ENCODE assay signal across 1 cellular context in the genomic region with DNA sequence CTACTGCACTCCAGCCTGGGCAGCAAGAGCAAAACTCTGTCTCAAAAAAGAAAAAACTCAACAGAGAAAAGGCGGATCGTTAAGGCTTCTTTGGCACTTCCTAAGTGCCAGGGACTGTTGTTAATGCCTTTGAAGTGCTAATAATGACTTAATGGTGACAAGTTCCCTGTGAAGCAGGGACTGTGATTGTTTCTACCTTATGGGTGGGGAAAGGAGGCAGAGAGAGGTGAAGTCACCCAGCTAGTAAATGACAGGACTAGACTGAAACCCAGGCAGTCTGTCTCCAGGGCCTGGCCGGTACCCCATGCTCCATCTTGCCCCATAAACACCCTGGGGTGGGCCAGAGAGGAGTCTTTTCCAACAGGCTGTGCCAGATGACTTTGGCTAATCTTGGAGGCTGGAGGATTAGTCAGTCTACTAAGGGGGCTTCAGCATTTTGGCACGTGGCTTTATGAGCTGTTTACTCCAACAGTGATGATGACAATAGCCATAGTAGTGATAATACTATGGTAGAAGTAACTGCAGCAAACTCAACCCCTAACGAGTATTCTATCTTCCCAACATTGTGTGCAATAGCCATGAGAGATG.
TF ChIP-seq lines count a peak whose summit lies in the region.

No MANE protein-coding gene starts in this region.

TF ChIP-seq in IMR-90, 13 proteins besides CTCF, POLR2A, EP300 and RAD21:
- no peak for TF ChIP-seq MXI1 (IDR thresholded peaks at IDR 0.05; ENCODE audit: borderline replicate concordance, low read depth, low read length)
- TF ChIP-seq, protein P1, sequence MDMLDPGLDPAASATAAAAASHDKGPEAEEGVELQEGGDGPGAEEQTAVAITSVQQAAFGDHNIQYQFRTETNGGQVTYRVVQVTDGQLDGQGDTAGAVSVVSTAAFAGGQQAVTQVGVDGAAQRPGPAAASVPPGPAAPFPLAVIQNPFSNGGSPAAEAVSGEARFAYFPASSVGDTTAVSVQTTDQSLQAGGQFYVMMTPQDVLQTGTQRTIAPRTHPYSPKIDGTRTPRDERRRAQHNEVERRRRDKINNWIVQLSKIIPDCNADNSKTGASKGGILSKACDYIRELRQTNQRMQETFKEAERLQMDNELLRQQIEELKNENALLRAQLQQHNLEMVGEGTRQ (IDR thresholded peaks at IDR 0.05; ENCODE audit: low read depth, low read length), result no peak
- TF ChIP-seq, protein P2, sequence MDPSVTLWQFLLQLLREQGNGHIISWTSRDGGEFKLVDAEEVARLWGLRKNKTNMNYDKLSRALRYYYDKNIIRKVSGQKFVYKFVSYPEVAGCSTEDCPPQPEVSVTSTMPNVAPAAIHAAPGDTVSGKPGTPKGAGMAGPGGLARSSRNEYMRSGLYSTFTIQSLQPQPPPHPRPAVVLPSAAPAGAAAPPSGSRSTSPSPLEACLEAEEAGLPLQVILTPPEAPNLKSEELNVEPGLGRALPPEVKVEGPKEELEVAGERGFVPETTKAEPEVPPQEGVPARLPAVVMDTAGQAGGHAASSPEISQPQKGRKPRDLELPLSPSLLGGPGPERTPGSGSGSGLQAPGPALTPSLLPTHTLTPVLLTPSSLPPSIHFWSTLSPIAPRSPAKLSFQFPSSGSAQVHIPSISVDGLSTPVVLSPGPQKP (IDR thresholded peaks at IDR 0.05; ENCODE audit: borderline replicate concordance, low read depth, low read length), result no peak
- no peak for TF ChIP-seq RFX5 (IDR thresholded peaks at IDR 0.05; ENCODE audit: low read depth, low read length)
- TF ChIP-seq SMC3 (IDR thresholded peaks at IDR 0.05; ENCODE audit: low read depth, low read length), result no peak
- no peak for TF ChIP-seq CEBPB (IDR thresholded peaks at IDR 0.05; ENCODE audit: low read depth, low read length)
- no peak for TF ChIP-seq MAFK (IDR thresholded peaks at IDR 0.05; ENCODE audit: low read depth, low read length)
- TF ChIP-seq MAZ (IDR thresholded peaks at IDR 0.05; ENCODE audit: borderline replicate concordance, low read depth, low read length), result no peak
- no peak for TF ChIP-seq NFE2L2 (IDR thresholded peaks at IDR 0.05; ENCODE audit: low read depth, low read length)
- no peak for TF ChIP-seq CHD1 (IDR thresholded peaks at IDR 0.05; ENCODE audit: low read depth, low read length)
- no peak for TF ChIP-seq BHLHE40 (IDR thresholded peaks at IDR 0.05; ENCODE audit: low read depth, low read length)
- TF ChIP-seq RCOR1 (IDR thresholded peaks at IDR 0.05; ENCODE audit: insufficient replicate concordance, low read length), result no peak
